Comparison of ENCODE assay signal across 9 cellular contexts in the genomic region with DNA sequence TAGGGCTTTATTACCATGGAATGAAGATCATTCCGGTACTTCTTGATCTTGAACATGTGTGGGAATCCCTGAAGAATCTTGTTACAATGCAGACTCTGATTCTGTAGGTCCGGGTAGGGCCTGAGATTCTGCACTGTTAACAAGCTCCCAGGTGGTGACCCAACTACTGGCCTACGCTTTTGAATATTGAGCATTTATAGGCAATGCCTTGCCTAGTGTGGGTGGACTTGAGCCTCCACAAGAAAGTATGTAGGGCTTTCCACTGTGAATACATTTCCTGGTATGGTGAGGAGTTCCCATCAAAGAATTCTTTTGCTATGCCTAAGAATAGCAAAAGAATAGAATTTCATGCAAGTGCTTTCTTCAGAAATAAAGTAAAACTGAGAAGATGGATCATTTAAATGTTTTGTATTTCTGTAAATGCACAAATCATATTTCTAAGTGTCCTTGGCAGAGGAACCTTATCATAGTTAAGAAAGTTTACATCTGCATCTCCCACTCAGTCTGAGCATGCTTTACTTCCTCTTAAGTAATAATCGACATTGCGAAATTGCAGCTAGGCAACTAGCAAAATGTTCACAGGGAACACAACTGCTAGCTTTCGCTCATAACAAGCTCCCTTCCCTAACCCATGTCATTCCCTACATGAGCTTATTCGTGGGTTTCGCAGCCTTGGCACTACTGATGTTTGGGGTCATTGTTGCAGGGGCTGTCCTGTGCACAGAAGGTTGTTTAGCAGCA.
A peak's percentile ranks its signal among the peaks of the same experiment; 100 is the strongest.
DNase-seq lines count a peak whose midpoint lies in the region; ATAC-seq and TF ChIP-seq lines count a peak whose summit lies in the region.
"Had no signal": no experiment of that assay in that cellular context is flagged by ENCODE, and none has a peak within 500 bp of the region (broad histone marks: within the 10 kb centered on the region; RNA-seq: fewer than 3 reads in every experiment).

No MANE protein-coding gene starts in this region.

- no peak overlapping the region for H3K4me3 Mint-ChIP-seq in central memory CD8-positive, alpha-beta T cell
- no peak overlapping the region for H3K4me3 Mint-ChIP-seq in mesothelial cell of epicardium

- H3K4me3 ChIP-seq in MG63: no peak overlapping the region
- H3K4me3 ChIP-seq: adrenal gland had no signal

- no peaks in the 10 kb centered on the region for H3K9me3 Mint-ChIP-seq in central memory CD8-positive, alpha-beta T cell
- no peaks in the 10 kb centered on the region for H3K9me3 Mint-ChIP-seq in mesothelial cell of epicardium

- no peaks in the 10 kb centered on the region for H3K36me3 Mint-ChIP-seq in central memory CD8-positive, alpha-beta T cell (ENCODE audit: insufficient read depth)
- H3K36me3 Mint-ChIP-seq in mesothelial cell of epicardium: no peaks in the 10 kb centered on the region

- no peaks in the 10 kb centered on the region for H3K36me3 ChIP-seq in MG63
- H3K36me3 ChIP-seq: adrenal gland had no signal

- TF ChIP-seq CTCF in mesothelial cell of epicardium (IDR thresholded peaks at IDR 0.05; ENCODE audit: unreplicated experiment): no peak

- no peaks in the 10 kb centered on the region; the same call in 1 of the 2 replicates for H3K9me3 ChIP-seq in MG63
- H3K9me3 ChIP-seq: adrenal gland had no signal

- no peaks in the 10 kb centered on the region for H3K27me3 Mint-ChIP-seq in central memory CD8-positive, alpha-beta T cell
- H3K27me3 Mint-ChIP-seq in mesothelial cell of epicardium (ENCODE audit: low read depth): peaks cover 1% of the 10 kb centered on the region

- peak; percentile 28 for ATAC-seq in central memory CD8-positive, alpha-beta T cell (replicated peaks; ENCODE audit: extremely low read depth, poor library complexity, severe bottlenecking)

- H3K27me3 ChIP-seq in MG63: no peaks in the 10 kb centered on the region
- H3K27me3 ChIP-seq: adrenal gland had no signal

- peak; percentile 81 for DNase-seq in AG08395 (ENCODE audit: low spot score)
- DNase-seq in MG63: peak; percentile 15
- no peak for DNase-seq in central memory CD8-positive, alpha-beta T cell (ENCODE audit: low spot score in 2 of 2)
- no peak for DNase-seq in mesothelial cell of epicardium (ENCODE audit: low spot score in 2 of 2, unreplicated experiment in 2 of 2)
- DNase-seq in T-helper 1 cell: no peak
- no peak for DNase-seq in ureter (ENCODE audit: low spot score)
- DNase-seq in NCI-H526 (lab: John Stamatoyannopoulos, UW): no peak
- DNase-seq in NCI-H2029 treated with DMSO at 0.1 percent for 48 hours (lab: John Stamatoyannopoulos, UW): no peak

- H3K4me1 Mint-ChIP-seq in central memory CD8-positive, alpha-beta T cell: no peaks in the 10 kb centered on the region
- peaks cover 41% of the 10 kb centered on the region for H3K4me1 Mint-ChIP-seq in mesothelial cell of epicardium

- H3K27ac Mint-ChIP-seq in central memory CD8-positive, alpha-beta T cell (ENCODE audit: low read depth): no peak overlapping the region
- peak overlapping the region; percentile 6 for H3K27ac Mint-ChIP-seq in mesothelial cell of epicardium

Comparison
In these comparisons a context has a peak if more than half of its experiments do, and no peak if none do; other contexts are left out.
1. DNase-seq: peak in AG08395 (single experiment) and MG63 (single experiment); none in central memory CD8-positive, alpha-beta T cell (0 of 2), mesothelial cell of epicardium (0 of 2), T-helper 1 cell (0 of 5), ureter (single experiment), NCI-H526 (0 of 2) and NCI-H2029 treated with DMSO at 0.1 percent for 48 hours (single experiment).